8 cellular contexts compared by ENCODE assay signal in genomic region chr19:40420766-40421467, GRCh38. TPM values are rescaled to one million over a fixed set of nuclear protein-coding genes. Genes with fewer than 3 reads are reported as not detected.
DNase-seq lines count a peak whose midpoint lies in the region; ATAC-seq, FAIRE-seq and TF ChIP-seq lines count a peak whose summit lies in the region.

No MANE protein-coding gene starts in this region.

- ATAC-seq in GM21786 (IDR thresholded peaks at IDR 0.05; ENCODE audit: unreplicated experiment) (peak; percentile 35), left cardiac atrium (peak; percentile 83 to 86)

- intact Hi-C loops in left cardiac atrium (cut with DNase I) = loop anchor here in 1 of 2 donors (5.0 kb wide), 1 partner anchor 79 kb away; no protein-coding TSS in a partner anchor
- intact Hi-C loops in posterior vena cava (cut with DNase I) = no loop called here

- peak; percentile 70 for TF ChIP-seq CTCF in D721Med (IDR thresholded peaks at IDR 0.05; ENCODE audit: insufficient read depth, missing control alignments)

- H3K36me3 ChIP-seq in urinary bladder (ENCODE audit: insufficient read depth) = no peaks in the 10 kb centered on the region

- peak overlapping the region; percentile 100 for H3K27ac ChIP-seq in urinary bladder (ENCODE audit: low read depth)

- H3K4me1 ChIP-seq in urinary bladder (ENCODE audit: insufficient read depth) = no peaks in the 10 kb centered on the region

- under 1% methylated on average over 52 of the region's 52 CpGs for WGBS in urinary bladder

- no peak for FAIRE-seq in D721Med (lab: Jason Lieb, UNC)

- peak overlapping the region; percentile 54 for H3K4me3 ChIP-seq in urinary bladder (ENCODE audit: low read depth, low read length)

- DNase-seq in D721Med (ENCODE audit: insufficient read length, low spot score) = no peak
- DNase-seq in NCI-H1048 (lab: John Stamatoyannopoulos, UW) = peak; percentile 7
- DNase-seq in T follicular helper cell (ENCODE audit: low read depth) = peak; percentile 51
- peak; percentile 58 for DNase-seq in amniotic stem cell (lab: John Stamatoyannopoulos, UW)
- peak; percentile 96 for DNase-seq in left cardiac atrium
- peak; percentile 98 for DNase-seq in posterior vena cava (ENCODE audit: low spot score)

RNA-seq across cellular contexts. Expression of gene SERTAD1, which starts 4.9 kb away (rescaled TPM):
- total RNA-seq in left cardiac atrium = 10 to 100 TPM in 1 of 2 donors, 1 to 10 TPM in 1; 9.4 to 17.0 TPM
- total RNA-seq in posterior vena cava = 10 to 100 TPM; 12.2 to 16.2 TPM
- 6.8 TPM for total RNA-seq in urinary bladder
- 24.5 TPM for polyA plus RNA-seq in urinary bladder

RNA-seq across cellular contexts. Expression of gene PRX, which starts 7.7 kb away (rescaled TPM):
- total RNA-seq in left cardiac atrium = 1 to 10 TPM; 2.8 to 3.6 TPM
- 1 to 10 TPM; 3.4 to 3.5 TPM for total RNA-seq in posterior vena cava
- 3.2 TPM for total RNA-seq in urinary bladder
- 6.7 TPM for polyA plus RNA-seq in urinary bladder

RNA-seq across cellular contexts. Expression of gene SERTAD3, which starts 23.2 kb away (rescaled TPM):
- 10 to 100 TPM; 29.1 to 41.2 TPM for total RNA-seq in left cardiac atrium
- total RNA-seq in posterior vena cava = 10 to 100 TPM; 33.8 to 48.6 TPM
- 32.2 TPM for total RNA-seq in urinary bladder
- polyA plus RNA-seq in urinary bladder = 43.8 TPM

RNA-seq across cellular contexts. Expression of gene HIPK4, which starts 30.9 kb away (rescaled TPM):
- under 1 TPM; 0.09 to 0.10 TPM for total RNA-seq in left cardiac atrium
- under 1 TPM in 1 of 2 donors, not detected in 1; 0.29 TPM for total RNA-seq in posterior vena cava
- total RNA-seq in urinary bladder = not detected
- polyA plus RNA-seq in urinary bladder = 0.20 TPM

RNA-seq across cellular contexts. Expression of gene BLVRB, which starts 44.6 kb away (rescaled TPM):
- total RNA-seq in left cardiac atrium (100 to 1,000 TPM in 1 of 2 donors, 10 to 100 TPM in 1; 72.7 to 112 TPM), posterior vena cava (10 to 100 TPM; 77.4 to 88.1 TPM), urinary bladder (48.2 TPM)
- 200 TPM for polyA plus RNA-seq in urinary bladder
